In the genomic region with DNA sequence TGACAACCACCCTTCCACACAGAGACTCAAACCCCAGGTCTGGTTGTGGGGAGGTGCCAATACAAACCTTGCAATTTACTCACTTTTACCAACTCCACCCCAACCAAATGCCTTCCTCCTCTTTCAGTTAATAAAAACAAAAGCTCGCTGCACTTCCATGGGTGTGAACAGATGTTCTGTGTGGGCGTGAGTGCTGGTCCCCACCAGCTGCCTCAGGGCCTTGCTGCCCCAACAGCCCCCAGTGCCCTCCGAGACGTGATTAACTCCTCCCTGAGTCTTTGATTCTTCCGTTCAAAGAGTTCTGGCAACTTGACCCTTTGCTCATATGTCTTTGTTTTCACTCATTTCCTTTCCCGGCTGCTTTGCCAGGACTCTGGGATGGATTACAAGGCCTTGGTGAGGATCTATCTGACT, we compare ENCODE assay signal across 11 cellular contexts.
DNase-seq lines count a peak whose midpoint lies in the region; ATAC-seq lines count a peak whose summit lies in the region.
"Had no signal": no experiment of that assay in that cellular context is flagged by ENCODE, and none has a peak within 500 bp of the region (broad histone marks: within the 10 kb centered on the region; RNA-seq: fewer than 3 reads in every experiment).

No MANE protein-coding gene starts in this region.

- intact Hi-C loops in activated CD4-positive, alpha-beta T cell treated with anti-CD3 and anti-CD28 coated beads, Interleukin-2, amount 10 ng/mL, durations not matched to agents 24 days and 14 days (cut with micrococcal nuclease) = no loop called here

- H3K9me3 Mint-ChIP-seq in activated CD4-positive, alpha-beta T cell treated with anti-CD3 and anti-CD28 coated beads, Interleukin-2, amount 10 ng/mL, durations not matched to agents 24 days and 14 days = no peaks in the 10 kb centered on the region
- H3K9me3 Mint-ChIP-seq in effector memory CD8-positive, alpha-beta T cell = no peaks in the 10 kb centered on the region

- peak; percentile 18 for ATAC-seq in effector memory CD8-positive, alpha-beta T cell (replicated peaks)
- ATAC-seq in GM18870 (IDR thresholded peaks at IDR 0.05; ENCODE audit: unreplicated experiment) = no peak
- ATAC-seq: esophagus mucosa had no signal

- no peaks in the 10 kb centered on the region for H3K36me3 ChIP-seq in SJCRH30

- H3K27me3 ChIP-seq in SJCRH30 = no peaks in the 10 kb centered on the region

- no peaks in the 10 kb centered on the region for H3K9me3 ChIP-seq in SJCRH30 (replicated peaks)

- peaks cover 66% of the 10 kb centered on the region for H3K4me1 Mint-ChIP-seq in activated CD4-positive, alpha-beta T cell treated with anti-CD3 and anti-CD28 coated beads, Interleukin-2, amount 10 ng/mL, durations not matched to agents 24 days and 14 days
- H3K4me1 Mint-ChIP-seq in effector memory CD8-positive, alpha-beta T cell (ENCODE audit: low read depth in 2 of 2) = peaks cover 21 to 32% of the 10 kb centered on the region in 2 donors

- peak overlapping the region; percentile 53 for H3K27ac ChIP-seq in SJCRH30

- peak overlapping the region; percentile 39 for H3K4me3 Mint-ChIP-seq in activated CD4-positive, alpha-beta T cell treated with anti-CD3 and anti-CD28 coated beads, Interleukin-2, amount 10 ng/mL, durations not matched to agents 24 days and 14 days
- peak overlapping the region in 1 of 2 donors; percentile 50 for H3K4me3 Mint-ChIP-seq in effector memory CD8-positive, alpha-beta T cell

- H3K36me3 Mint-ChIP-seq in activated CD4-positive, alpha-beta T cell treated with anti-CD3 and anti-CD28 coated beads, Interleukin-2, amount 10 ng/mL, durations not matched to agents 24 days and 14 days (ENCODE audit: low read depth) = no peaks in the 10 kb centered on the region
- peaks cover 3% of the 10 kb centered on the region for H3K36me3 Mint-ChIP-seq in effector memory CD8-positive, alpha-beta T cell (ENCODE audit: insufficient read depth)

- H3K27ac Mint-ChIP-seq in activated CD4-positive, alpha-beta T cell treated with anti-CD3 and anti-CD28 coated beads, Interleukin-2, amount 10 ng/mL, durations not matched to agents 24 days and 14 days = peak overlapping the region; percentile 96
- H3K27ac Mint-ChIP-seq in effector memory CD8-positive, alpha-beta T cell = peak overlapping the region; percentile 90 to 97

- H3K4me3 ChIP-seq in SJCRH30 (no peak overlapping the region), skeletal muscle cell (ENCODE audit: low read depth, low read length) (no peak overlapping the region)

- no peaks in the 10 kb centered on the region for H3K27me3 Mint-ChIP-seq in activated CD4-positive, alpha-beta T cell treated with anti-CD3 and anti-CD28 coated beads, Interleukin-2, amount 10 ng/mL, durations not matched to agents 24 days and 14 days
- H3K27me3 Mint-ChIP-seq in effector memory CD8-positive, alpha-beta T cell = no peaks in the 10 kb centered on the region

- peaks cover 37% of the 10 kb centered on the region for H3K4me1 ChIP-seq in SJCRH30

- peak; percentile 61 for DNase-seq in activated CD4-positive, alpha-beta T cell treated with anti-CD3 and anti-CD28 coated beads, Interleukin-2, amount 10 ng/mL, durations not matched to agents 24 days and 14 days
- no peak for DNase-seq in activated CD4-positive, alpha-beta T cell treated with anti-CD3 and anti-CD28 coated beads for 1 hour
- peak; percentile 78 to 92 for DNase-seq in SJCRH30
- no peak for DNase-seq in effector memory CD8-positive, alpha-beta T cell
- DNase-seq in skeletal muscle cell (ENCODE audit: low read depth) = peak; percentile 24
- no peak for DNase-seq in mucosa of gallbladder (ENCODE audit: low spot score)
- no peak for DNase-seq in SW 1271 (lab: John Stamatoyannopoulos, UW)
- DNase-seq: NCI-H1417, retina had no signal

Comparison
In these comparisons a context has a peak if more than half of its experiments do, and no peak if none do; other contexts are left out.
1. DNase-seq: peak in activated CD4-positive, alpha-beta T cell treated with anti-CD3 and anti-CD28 coated beads, Interleukin-2, amount 10 ng/mL, durations not matched to agents 24 days and 14 days (single experiment), SJCRH30 (2 of 2) and skeletal muscle cell (single experiment); none in activated CD4-positive, alpha-beta T cell treated with anti-CD3 and anti-CD28 coated beads for 1 hour (single experiment), effector memory CD8-positive, alpha-beta T cell (0 of 3), mucosa of gallbladder (single experiment) and SW 1271 (0 of 2).